In the genomic region with DNA sequence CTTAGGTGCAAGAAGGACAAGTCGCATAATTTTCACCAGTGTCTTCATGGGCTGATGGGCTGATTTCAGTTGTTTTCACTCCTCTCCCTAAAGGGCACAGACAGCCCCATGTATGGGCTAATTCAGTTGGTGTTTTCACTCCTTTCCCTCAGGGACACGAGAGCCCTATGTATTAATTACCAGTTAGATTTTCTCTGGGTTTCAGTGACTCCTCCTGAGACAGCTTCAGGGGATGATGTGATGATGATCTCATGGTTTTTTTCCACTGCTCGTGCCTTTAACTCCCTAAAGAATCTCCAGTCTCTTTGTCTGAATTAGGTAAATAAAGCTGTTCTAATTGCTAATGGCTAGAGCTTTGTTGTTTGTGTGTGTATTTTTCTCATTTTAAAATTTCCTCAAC, we compare ENCODE assay signal across 1 cellular context.
TF ChIP-seq lines count a peak whose summit lies in the region.

No MANE protein-coding gene starts in this region.

TF ChIP-seq in GM23338, 12 proteins besides CTCF, POLR2A, EP300 and RAD21:
- TF ChIP-seq, protein P1, sequence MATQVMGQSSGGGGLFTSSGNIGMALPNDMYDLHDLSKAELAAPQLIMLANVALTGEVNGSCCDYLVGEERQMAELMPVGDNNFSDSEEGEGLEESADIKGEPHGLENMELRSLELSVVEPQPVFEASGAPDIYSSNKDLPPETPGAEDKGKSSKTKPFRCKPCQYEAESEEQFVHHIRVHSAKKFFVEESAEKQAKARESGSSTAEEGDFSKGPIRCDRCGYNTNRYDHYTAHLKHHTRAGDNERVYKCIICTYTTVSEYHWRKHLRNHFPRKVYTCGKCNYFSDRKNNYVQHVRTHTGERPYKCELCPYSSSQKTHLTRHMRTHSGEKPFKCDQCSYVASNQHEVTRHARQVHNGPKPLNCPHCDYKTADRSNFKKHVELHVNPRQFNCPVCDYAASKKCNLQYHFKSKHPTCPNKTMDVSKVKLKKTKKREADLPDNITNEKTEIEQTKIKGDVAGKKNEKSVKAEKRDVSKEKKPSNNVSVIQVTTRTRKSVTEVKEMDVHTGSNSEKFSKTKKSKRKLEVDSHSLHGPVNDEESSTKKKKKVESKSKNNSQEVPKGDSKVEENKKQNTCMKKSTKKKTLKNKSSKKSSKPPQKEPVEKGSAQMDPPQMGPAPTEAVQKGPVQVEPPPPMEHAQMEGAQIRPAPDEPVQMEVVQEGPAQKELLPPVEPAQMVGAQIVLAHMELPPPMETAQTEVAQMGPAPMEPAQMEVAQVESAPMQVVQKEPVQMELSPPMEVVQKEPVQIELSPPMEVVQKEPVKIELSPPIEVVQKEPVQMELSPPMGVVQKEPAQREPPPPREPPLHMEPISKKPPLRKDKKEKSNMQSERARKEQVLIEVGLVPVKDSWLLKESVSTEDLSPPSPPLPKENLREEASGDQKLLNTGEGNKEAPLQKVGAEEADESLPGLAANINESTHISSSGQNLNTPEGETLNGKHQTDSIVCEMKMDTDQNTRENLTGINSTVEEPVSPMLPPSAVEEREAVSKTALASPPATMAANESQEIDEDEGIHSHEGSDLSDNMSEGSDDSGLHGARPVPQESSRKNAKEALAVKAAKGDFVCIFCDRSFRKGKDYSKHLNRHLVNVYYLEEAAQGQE (IDR thresholded peaks at IDR 0.05; ENCODE audit: unreplicated experiment), result no peak
- TF ChIP-seq POLR2AphosphoS5 (IDR thresholded peaks at IDR 0.05; ENCODE audit: low read depth), result no peak
- TF ChIP-seq NANOG (IDR thresholded peaks at IDR 0.05; ENCODE audit: borderline replicate concordance), result no peak
- TF ChIP-seq, protein P2, sequence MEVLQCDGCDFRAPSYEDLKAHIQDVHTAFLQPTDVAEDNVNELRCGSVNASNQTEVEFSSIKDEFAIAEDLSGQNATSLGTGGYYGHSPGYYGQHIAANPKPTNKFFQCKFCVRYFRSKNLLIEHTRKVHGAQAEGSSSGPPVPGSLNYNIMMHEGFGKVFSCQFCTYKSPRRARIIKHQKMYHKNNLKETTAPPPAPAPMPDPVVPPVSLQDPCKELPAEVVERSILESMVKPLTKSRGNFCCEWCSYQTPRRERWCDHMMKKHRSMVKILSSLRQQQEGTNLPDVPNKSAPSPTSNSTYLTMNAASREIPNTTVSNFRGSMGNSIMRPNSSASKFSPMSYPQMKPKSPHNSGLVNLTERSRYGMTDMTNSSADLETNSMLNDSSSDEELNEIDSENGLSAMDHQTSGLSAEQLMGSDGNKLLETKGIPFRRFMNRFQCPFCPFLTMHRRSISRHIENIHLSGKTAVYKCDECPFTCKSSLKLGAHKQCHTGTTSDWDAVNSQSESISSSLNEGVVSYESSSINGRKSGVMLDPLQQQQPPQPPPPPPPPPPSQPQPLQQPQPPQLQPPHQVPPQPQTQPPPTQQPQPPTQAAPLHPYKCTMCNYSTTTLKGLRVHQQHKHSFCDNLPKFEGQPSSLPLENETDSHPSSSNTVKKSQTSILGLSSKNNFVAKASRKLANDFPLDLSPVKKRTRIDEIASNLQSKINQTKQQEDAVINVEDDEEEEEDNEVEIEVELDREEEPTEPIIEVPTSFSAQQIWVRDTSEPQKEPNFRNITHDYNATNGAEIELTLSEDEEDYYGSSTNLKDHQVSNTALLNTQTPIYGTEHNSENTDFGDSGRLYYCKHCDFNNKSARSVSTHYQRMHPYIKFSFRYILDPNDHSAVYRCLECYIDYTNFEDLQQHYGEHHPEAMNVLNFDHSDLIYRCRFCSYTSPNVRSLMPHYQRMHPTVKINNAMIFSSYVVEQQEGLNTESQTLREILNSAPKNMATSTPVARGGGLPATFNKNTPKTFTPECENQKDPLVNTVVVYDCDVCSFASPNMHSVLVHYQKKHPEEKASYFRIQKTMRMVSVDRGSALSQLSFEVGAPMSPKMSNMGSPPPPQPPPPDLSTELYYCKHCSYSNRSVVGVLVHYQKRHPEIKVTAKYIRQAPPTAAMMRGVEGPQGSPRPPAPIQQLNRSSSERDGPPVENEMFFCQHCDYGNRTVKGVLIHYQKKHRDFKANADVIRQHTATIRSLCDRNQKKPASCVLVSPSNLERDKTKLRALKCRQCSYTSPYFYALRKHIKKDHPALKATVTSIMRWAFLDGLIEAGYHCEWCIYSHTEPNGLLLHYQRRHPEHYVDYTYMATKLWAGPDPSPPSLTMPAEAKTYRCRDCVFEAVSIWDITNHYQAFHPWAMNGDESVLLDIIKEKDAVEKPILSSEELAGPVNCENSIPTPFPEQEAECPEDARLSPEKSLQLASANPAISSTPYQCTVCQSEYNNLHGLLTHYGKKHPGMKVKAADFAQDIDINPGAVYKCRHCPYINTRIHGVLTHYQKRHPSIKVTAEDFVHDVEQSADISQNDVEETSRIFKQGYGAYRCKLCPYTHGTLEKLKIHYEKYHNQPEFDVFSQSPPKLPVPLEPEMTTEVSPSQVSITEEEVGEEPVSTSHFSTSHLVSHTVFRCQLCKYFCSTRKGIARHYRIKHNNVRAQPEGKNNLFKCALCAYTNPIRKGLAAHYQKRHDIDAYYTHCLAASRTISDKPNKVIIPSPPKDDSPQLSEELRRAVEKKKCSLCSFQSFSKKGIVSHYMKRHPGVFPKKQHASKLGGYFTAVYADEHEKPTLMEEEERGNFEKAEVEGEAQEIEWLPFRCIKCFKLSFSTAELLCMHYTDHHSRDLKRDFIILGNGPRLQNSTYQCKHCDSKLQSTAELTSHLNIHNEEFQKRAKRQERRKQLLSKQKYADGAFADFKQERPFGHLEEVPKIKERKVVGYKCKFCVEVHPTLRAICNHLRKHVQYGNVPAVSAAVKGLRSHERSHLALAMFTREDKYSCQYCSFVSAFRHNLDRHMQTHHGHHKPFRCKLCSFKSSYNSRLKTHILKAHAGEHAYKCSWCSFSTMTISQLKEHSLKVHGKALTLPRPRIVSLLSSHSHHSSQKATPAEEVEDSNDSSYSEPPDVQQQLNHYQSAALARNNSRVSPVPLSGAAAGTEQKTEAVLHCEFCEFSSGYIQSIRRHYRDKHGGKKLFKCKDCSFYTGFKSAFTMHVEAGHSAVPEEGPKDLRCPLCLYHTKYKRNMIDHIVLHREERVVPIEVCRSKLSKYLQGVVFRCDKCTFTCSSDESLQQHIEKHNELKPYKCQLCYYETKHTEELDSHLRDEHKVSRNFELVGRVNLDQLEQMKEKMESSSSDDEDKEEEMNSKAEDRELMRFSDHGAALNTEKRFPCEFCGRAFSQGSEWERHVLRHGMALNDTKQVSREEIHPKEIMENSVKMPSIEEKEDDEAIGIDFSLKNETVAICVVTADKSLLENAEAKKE (CRISPR knock-in tag; IDR thresholded peaks at IDR 0.05), result no peak
- TF ChIP-seq CREB1 (CRISPR knock-in tag; IDR thresholded peaks at IDR 0.05; ENCODE audit: low read depth), result no peak
- TF ChIP-seq ZNF114 (CRISPR knock-in tag; IDR thresholded peaks at IDR 0.05), result no peak
- TF ChIP-seq JUNB (IDR thresholded peaks at IDR 0.05; ENCODE audit: unreplicated experiment), result no peak
- no peak for TF ChIP-seq ZNF331 (CRISPR knock-in tag; IDR thresholded peaks at IDR 0.05; ENCODE audit: low read depth)
- no peak for TF ChIP-seq STAT1 (IDR thresholded peaks at IDR 0.05; ENCODE audit: unreplicated experiment)
- no peak for TF ChIP-seq EZH2phosphoT487 (IDR thresholded peaks at IDR 0.05; ENCODE audit: unreplicated experiment)
- TF ChIP-seq EZH2 (IDR thresholded peaks at IDR 0.05; ENCODE audit: low read depth, unreplicated experiment), result no peak
- TF ChIP-seq, protein P3, sequence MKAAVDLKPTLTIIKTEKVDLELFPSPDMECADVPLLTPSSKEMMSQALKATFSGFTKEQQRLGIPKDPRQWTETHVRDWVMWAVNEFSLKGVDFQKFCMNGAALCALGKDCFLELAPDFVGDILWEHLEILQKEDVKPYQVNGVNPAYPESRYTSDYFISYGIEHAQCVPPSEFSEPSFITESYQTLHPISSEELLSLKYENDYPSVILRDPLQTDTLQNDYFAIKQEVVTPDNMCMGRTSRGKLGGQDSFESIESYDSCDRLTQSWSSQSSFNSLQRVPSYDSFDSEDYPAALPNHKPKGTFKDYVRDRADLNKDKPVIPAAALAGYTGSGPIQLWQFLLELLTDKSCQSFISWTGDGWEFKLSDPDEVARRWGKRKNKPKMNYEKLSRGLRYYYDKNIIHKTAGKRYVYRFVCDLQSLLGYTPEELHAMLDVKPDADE (IDR thresholded peaks at IDR 0.05), result no peak
